8 cellular contexts compared by ENCODE assay signal in the genomic region with DNA sequence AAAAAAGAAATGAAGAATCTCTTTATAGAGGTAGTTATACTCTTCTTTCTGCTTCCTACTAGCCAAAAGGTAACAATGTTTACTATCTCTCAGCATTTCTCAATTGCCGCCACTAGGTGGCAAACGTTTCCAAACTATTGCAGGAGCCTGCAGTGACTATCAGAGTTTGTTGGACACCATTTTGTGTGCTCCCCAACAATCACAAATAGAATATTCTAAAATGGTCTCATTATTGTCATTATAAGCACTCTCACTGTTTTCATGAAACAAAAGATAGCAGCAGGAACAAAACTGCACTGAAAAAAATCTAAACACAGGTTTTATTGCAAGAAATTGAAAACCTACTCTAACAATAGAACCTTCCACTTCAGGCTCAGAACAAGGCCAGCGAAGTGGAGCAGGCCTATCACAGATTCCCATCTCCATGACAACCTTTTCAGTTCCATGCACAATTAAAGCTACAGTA.
A peak's percentile ranks its signal among the peaks of the same experiment; 100 is the strongest.
DNase-seq lines count a peak whose midpoint lies in the region; ATAC-seq, FAIRE-seq and TF ChIP-seq lines count a peak whose summit lies in the region.

No MANE protein-coding gene starts in this region.

- no peak overlapping the region for H2BK20ac ChIP-seq in H1 (ENCODE audit: low read length)

- no peak overlapping the region for H3K9ac ChIP-seq in H1 (replicated peaks in 1 of 4; ENCODE audit: extremely low read depth in 1 of 4, low read depth in 3 of 4, low read length in 3 of 4)

- no peak overlapping the region for H3K14ac ChIP-seq in H1 (ENCODE audit: insufficient read length)

- peaks cover 7% of the 10 kb centered on the region for H3K27me3 Mint-ChIP-seq in Caco-2 (ENCODE audit: insufficient read depth, unreplicated experiment)
- H3K27me3 Mint-ChIP-seq in activated CD4-positive, alpha-beta memory T cell treated with anti-CD3 and anti-CD28 coated beads for 36 hours, result no peaks in the 10 kb centered on the region
- no peaks in the 10 kb centered on the region for H3K27me3 Mint-ChIP-seq in mesothelial cell of epicardium (ENCODE audit: low read depth)

- no peak overlapping the region for H3K56ac ChIP-seq in H1 (replicated peaks; ENCODE audit: insufficient read length, low read depth, low read length)

- no peak for TF ChIP-seq EP300 in H1 (IDR thresholded peaks at IDR 0.05; ENCODE audit: borderline replicate concordance in 1 of 2, low read depth in 2 of 2, low read length in 2 of 2)

- H3K4me3 ChIP-seq in Caco-2 (ENCODE audit: low read depth, low read length), result no peak overlapping the region
- H3K4me3 ChIP-seq in H1 (ENCODE audit: extremely low read depth in 1 of 4, insufficient read depth in 2 of 4, low read depth in 3 of 4, low read length in 4 of 4), result no peak overlapping the region

- H4K8ac ChIP-seq in H1 (ENCODE audit: extremely low read depth, insufficient read depth, low read length), result no peak overlapping the region

- H3K9me3 ChIP-seq in Caco-2, result no peaks in the 10 kb centered on the region
- H3K9me3 ChIP-seq in H1 (ENCODE audit: insufficient read depth in 2 of 2, low read depth in 1 of 2, low read length in 1 of 2), result no peaks in the 10 kb centered on the region

- H3K27me3 ChIP-seq in Caco-2 (replicated peaks; ENCODE audit: control insufficient read depth, insufficient read depth, low read length) (no peaks in the 10 kb centered on the region), H1 (replicated peaks in 1 of 4; ENCODE audit: control insufficient read depth in 3 of 4, extremely low read depth in 1 of 4, insufficient read depth in 3 of 4, low read length in 3 of 4) (peaks cover 0 to 1% (median 0%) of the 10 kb centered on the region in 4 experiments; a peak in 1 of 7 replicates)

- H3K4me1 ChIP-seq in Caco-2, result no peaks in the 10 kb centered on the region
- no peaks in the 10 kb centered on the region for H3K4me1 ChIP-seq in H1 (replicated peaks in 1 of 4; ENCODE audit: control insufficient read depth in 3 of 4, insufficient read depth in 4 of 4, low read length in 3 of 4)

- no peak overlapping the region for H2AK5ac ChIP-seq in H1 (ENCODE audit: low read depth, low read length)

- H3K79me1 ChIP-seq in H1 (ENCODE audit: low read depth, low read length), result no peaks in the 10 kb centered on the region

- no peak overlapping the region for H3K27ac Mint-ChIP-seq in Caco-2 (ENCODE audit: unreplicated experiment)
- H3K27ac Mint-ChIP-seq in activated CD4-positive, alpha-beta memory T cell treated with anti-CD3 and anti-CD28 coated beads for 36 hours, result no peak overlapping the region
- H3K27ac Mint-ChIP-seq in mesothelial cell of epicardium, result peak overlapping the region; percentile 47

- intact Hi-C loops in Caco-2 (cut with micrococcal nuclease; ENCODE audit: unreplicated experiment), result loop anchor here (1.0 to 10.0 kb wide), 5 partner anchors 144 to 557 kb away; no protein-coding TSS in a partner anchor
- intact Hi-C loops in activated CD4-positive, alpha-beta memory T cell treated with anti-CD3 and anti-CD28 coated beads for 36 hours (cut with micrococcal nuclease), result loop anchor here (1.0 kb wide), 4 partner anchors 301 to 527 kb away; no protein-coding TSS in a partner anchor

- TF ChIP-seq RAD21 in H1 (IDR thresholded peaks at IDR 0.05 in 1 of 2, conservative IDR thresholded peaks at IDR 0.05 in 1 of 2; ENCODE audit: low read depth in 2 of 2, low read length in 2 of 2), result peak; percentile 90 to 92

- H3K18ac ChIP-seq in H1 (ENCODE audit: extremely low read depth, low read length), result no peak overlapping the region

- FAIRE-seq in H1 (lab: Jason Lieb, UNC), result no peak

- peak; percentile 43 to 50 for TF ChIP-seq CTCF in Caco-2 (IDR thresholded peaks at IDR 0.05; ENCODE audit: insufficient read depth in 1 of 2, low read depth in 1 of 2, low read length in 1 of 2, severe bottlenecking in 1 of 2, unreplicated experiment in 1 of 2)
- TF ChIP-seq CTCF in H1 (IDR thresholded peaks at IDR 0.05; ENCODE audit: control extremely low read depth in 1 of 3, insufficient read depth in 1 of 3, low read depth in 1 of 3, low read length in 3 of 3), result peak in 2 of 3 experiments; percentile 67 to 69; a peak in 3 of 4 replicates
- peak; percentile 90 for TF ChIP-seq CTCF in mesothelial cell of epicardium (IDR thresholded peaks at IDR 0.05; ENCODE audit: unreplicated experiment)

- H4K20me1 ChIP-seq in H1 (replicated peaks in 1 of 2; ENCODE audit: control insufficient read depth in 1 of 2, insufficient read depth in 2 of 2, low read length in 2 of 2), result no peaks in the 10 kb centered on the region

- no peak overlapping the region for H4K5ac ChIP-seq in H1 (ENCODE audit: insufficient read length, low read depth, low read length)

- no TSS peak for BruUV-seq in Caco-2 (replicated peaks; lab: Mats Ljungman, UMichigan)

- no peak for TF ChIP-seq POLR2A in H1 (IDR thresholded peaks at IDR 0.05; ENCODE audit: control extremely low read depth in 1 of 2, low read depth in 2 of 2, low read length in 2 of 2)

- DNase-seq in Caco-2 (peak; percentile 52 to 57), NCI-H69 (lab: John Stamatoyannopoulos, UW) (peak; percentile 66), H1 (ENCODE audit: low read depth in 1 of 2, low spot score in 2 of 2) (peak; percentile 23 to 76), mesothelial cell of epicardium (ENCODE audit: low spot score in 2 of 2, unreplicated experiment in 2 of 2) (peak; percentile 28 to 68)
- peak; percentile 69 for DNase-seq in activated CD4-positive, alpha-beta memory T cell treated with anti-CD3 and anti-CD28 coated beads for 36 hours
- DNase-seq in stimulated activated CD8-positive, alpha-beta memory T cell treated with anti-CD3 and anti-CD28 coated beads, Interleukin-4, amount 100 ng/mL, for 4 hours (ENCODE audit: low read depth in 2 of 2, low spot score in 1 of 2), result peak; percentile 10 to 20

- H3K36me3 Mint-ChIP-seq in Caco-2 (ENCODE audit: insufficient read depth, unreplicated experiment), result no peaks in the 10 kb centered on the region
- no peaks in the 10 kb centered on the region for H3K36me3 Mint-ChIP-seq in activated CD4-positive, alpha-beta memory T cell treated with anti-CD3 and anti-CD28 coated beads for 36 hours
- no peaks in the 10 kb centered on the region for H3K36me3 Mint-ChIP-seq in mesothelial cell of epicardium

- H4K91ac ChIP-seq in H1 (replicated peaks; ENCODE audit: insufficient read length, low read length), result no peak overlapping the region

- POLR2A ChIA-PET in Caco-2 (lab: Charles Lee) (no interaction called here), H1 (lab: Charles Lee; ENCODE audit: partially characterized antibody) (no interaction called here)
- POLR2A ChIA-PET in activated CD4-positive, alpha-beta memory T cell treated with anti-CD3 and anti-CD28 coated beads for 36 hours (lab: Charles Lee), result no interaction called here

- no peak overlapping the region for H3K4ac ChIP-seq in H1 (replicated peaks; ENCODE audit: insufficient read length, low read depth, low read length)

- H2BK120ac ChIP-seq in H1 (replicated peaks; ENCODE audit: low read depth, low read length), result no peak overlapping the region

- no peak overlapping the region for H3K4me2 ChIP-seq in H1 (ENCODE audit: insufficient read depth in 1 of 2, low read depth in 2 of 2, low read length in 2 of 2)

- H2BK12ac ChIP-seq in H1 (ENCODE audit: low read depth, low read length), result no peak overlapping the region

- CTCF ChIA-PET in Caco-2 (lab: Charles Lee), result no interaction called here
- CTCF ChIA-PET in activated CD4-positive, alpha-beta memory T cell treated with anti-CD3 and anti-CD28 coated beads for 36 hours (lab: Charles Lee), result interaction anchor here (0.6 to 3.4 kb wide), 16 partner anchors 9 to 524 kb away, joined by 3 to 33 read pairs (median 4); no protein-coding TSS in a partner anchor
- CTCF ChIA-PET in H1 (lab: Charles Lee; ENCODE audit: partially characterized antibody), result interaction anchor here (0.6 to 4.5 kb wide), 23 partner anchors 10 to 529 kb away, joined by 3 to 29 read pairs (median 3); no protein-coding TSS in a partner anchor

- H3K79me2 ChIP-seq in H1 (ENCODE audit: control insufficient read depth in 1 of 2, insufficient read depth in 2 of 2, low read length in 2 of 2), result no peaks in the 10 kb centered on the region

- no peaks in the 10 kb centered on the region for H3K36me3 ChIP-seq in Caco-2 (ENCODE audit: control insufficient read depth, insufficient read depth, low read length)
- no peaks in the 10 kb centered on the region for H3K36me3 ChIP-seq in H1 (ENCODE audit: control insufficient read depth in 2 of 4, insufficient read depth in 4 of 4, low read length in 3 of 4)

- H2BK5ac ChIP-seq in H1 (ENCODE audit: low read depth, low read length), result no peak overlapping the region

- peak overlapping the region; percentile 86; the same call in 1 of the 2 replicates for H2AFZ ChIP-seq in H1 (ENCODE audit: low read length)

- no peak overlapping the region for H3K4me3 Mint-ChIP-seq in Caco-2 (ENCODE audit: unreplicated experiment)
- H3K4me3 Mint-ChIP-seq in activated CD4-positive, alpha-beta memory T cell treated with anti-CD3 and anti-CD28 coated beads for 36 hours, result no peak overlapping the region
- no peak overlapping the region for H3K4me3 Mint-ChIP-seq in mesothelial cell of epicardium

- H3K9me3 Mint-ChIP-seq in Caco-2 (ENCODE audit: unreplicated experiment) (no peaks in the 10 kb centered on the region), mesothelial cell of epicardium (peaks cover 4% of the 10 kb centered on the region)
- H3K9me3 Mint-ChIP-seq in activated CD4-positive, alpha-beta memory T cell treated with anti-CD3 and anti-CD28 coated beads for 36 hours, result no peaks in the 10 kb centered on the region

- WGBS in H1 (ENCODE audit: extremely low coverage in 1 of 2, insufficient coverage in 1 of 2, insufficient read length in 1 of 2, insufficient replicate concordance in 2 of 2, low coverage in 1 of 2, low lambda C conversion rate in 2 of 2, missing lambda C conversion rate in 1 of 2), 2 experiments, result 30% methylated on average over 3 of the region's 3 CpGs; no CpG with 5 or more reads in 1 of the 2 experiments

- no peak overlapping the region for H2BK15ac ChIP-seq in H1 (ENCODE audit: low read length)

- ATAC-seq in GM19468 (IDR thresholded peaks at IDR 0.05; ENCODE audit: extremely low read depth, unreplicated experiment), result peak; percentile 98
- peak; percentile 93 for ATAC-seq in HG03571 (IDR thresholded peaks at IDR 0.05; ENCODE audit: unreplicated experiment)

- H3K4me1 Mint-ChIP-seq in Caco-2 (ENCODE audit: low read depth, unreplicated experiment) (no peaks in the 10 kb centered on the region), mesothelial cell of epicardium (peaks cover 11% of the 10 kb centered on the region)
- H3K4me1 Mint-ChIP-seq in activated CD4-positive, alpha-beta memory T cell treated with anti-CD3 and anti-CD28 coated beads for 36 hours (ENCODE audit: low read depth), result no peaks in the 10 kb centered on the region

- H3K27ac ChIP-seq in H1 (ENCODE audit: low read depth, low read length), result no peak overlapping the region

- no peaks in the 10 kb centered on the region for H3K23me2 ChIP-seq in H1 (ENCODE audit: low read depth, low read length)

- H3K23ac ChIP-seq in H1 (ENCODE audit: insufficient read length), result no peak overlapping the region

Comparison
In these comparisons a context has a peak if more than half of its experiments do, and no peak if none do; other contexts are left out.
1. DNase-seq: peak in every context shown above with its lines; median percentile 69 in activated CD4-positive, alpha-beta memory T cell treated with anti-CD3 and anti-CD28 coated beads for 36 hours; 66 in NCI-H69; 54 in Caco-2; 50 in H1; 48 in mesothelial cell of epicardium; 15 in stimulated activated CD8-positive, alpha-beta memory T cell treated with anti-CD3 and anti-CD28 coated beads, Interleukin-4, amount 100 ng/mL, for 4 hours.